In genomic region chr10:62076872-62077271, GRCh38 we compare ENCODE assay signal across 8 cellular contexts.
A peak's percentile ranks its signal among the peaks of the same experiment; 100 is the strongest.
DNase-seq lines count a peak whose midpoint lies in the region; ATAC-seq and TF ChIP-seq lines count a peak whose summit lies in the region.

No MANE protein-coding gene starts in this region.

- intact Hi-C loops in prostate gland (cut with DNase I), result no loop called here

- H3K4me1 ChIP-seq in RWPE2 (ENCODE audit: insufficient read depth, poor library complexity, severe bottlenecking) (peaks cover 32% of the 10 kb centered on the region), prostate gland (replicated peaks) (peaks cover 28% of the 10 kb centered on the region)

- TF ChIP-seq CTCF in RWPE2 (IDR thresholded peaks at IDR 0.05; ENCODE audit: poor library complexity, severe bottlenecking), result peak; percentile 41
- TF ChIP-seq CTCF in prostate gland (IDR thresholded peaks at IDR 0.05), result no peak

- peak; percentile 88 for DNase-seq in EH (ENCODE audit: low read depth)
- DNase-seq in RWPE2 (ENCODE audit: low spot score), result no peak
- no peak for DNase-seq in prostate gland (ENCODE audit: low spot score)
- no peak for DNase-seq in NCI-H2107 (lab: John Stamatoyannopoulos, UW)
- DNase-seq in iPS-NIHi7 (ENCODE audit: extremely low spot score), result no peak

- H3K27ac ChIP-seq in RWPE2 (ENCODE audit: poor library complexity, severe bottlenecking), result peak overlapping the region; percentile 86
- peak overlapping the region; percentile 60 to 61 for H3K27ac ChIP-seq in prostate gland

- H3K4me3 ChIP-seq in RWPE2 (ENCODE audit: severe bottlenecking) (no peak overlapping the region), prostate gland (no peak overlapping the region)

- ATAC-seq in RWPE2 (ENCODE audit: low read depth) (peak; percentile 99), esophagus mucosa (peak; percentile 92), HG03565 (IDR thresholded peaks at IDR 0.05; ENCODE audit: unreplicated experiment) (no peak), HG02678 (IDR thresholded peaks at IDR 0.05; ENCODE audit: unreplicated experiment) (no peak)

- H3K27me3 ChIP-seq in RWPE2 (ENCODE audit: insufficient read depth, poor library complexity, severe bottlenecking) (no peaks in the 10 kb centered on the region), prostate gland (replicated peaks; ENCODE audit: insufficient read depth) (no peaks in the 10 kb centered on the region)

- no peaks in the 10 kb centered on the region for H3K9me3 ChIP-seq in RWPE2 (ENCODE audit: severe bottlenecking)
- H3K9me3 ChIP-seq in prostate gland, result no peaks in the 10 kb centered on the region

- H3K36me3 ChIP-seq in RWPE2 (ENCODE audit: low read depth) (no peaks in the 10 kb centered on the region; the same call in 1 of the 2 replicates), prostate gland (no peaks in the 10 kb centered on the region)

- no peak for TF ChIP-seq POLR2A in prostate gland (IDR thresholded peaks at IDR 0.05)

- WGBS in prostate gland, result 35% methylated on average over 2 of the region's 2 CpGs

Comparison
In these comparisons a context has a peak if more than half of its experiments do, and no peak if none do; other contexts are left out.
1. ATAC-seq: peak in RWPE2 (single experiment) and esophagus mucosa (single experiment); none in HG03565 (single experiment) and HG02678 (single experiment).